In the genomic region with DNA sequence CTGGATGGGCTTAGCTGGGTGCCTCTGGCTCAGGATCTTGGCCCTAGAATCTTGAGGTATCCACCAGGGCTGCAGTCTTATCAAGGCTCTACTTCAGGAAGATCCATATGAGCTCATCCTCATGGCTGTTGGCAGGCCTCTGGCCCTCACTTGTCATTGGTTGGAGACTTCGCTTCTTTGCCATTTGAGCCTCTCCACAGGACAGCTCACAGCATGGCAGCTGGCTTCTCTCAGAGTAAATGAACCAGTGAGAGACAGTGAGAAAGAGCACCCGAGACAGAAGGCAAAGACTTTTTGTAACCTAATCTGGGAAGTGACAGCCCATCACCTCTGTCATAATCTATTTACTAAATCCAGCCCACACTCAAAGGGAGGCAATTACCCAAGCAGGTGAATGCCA, we compare ENCODE assay signal across 1 cellular context.
TF ChIP-seq lines count a peak whose summit lies in the region.

No MANE protein-coding gene starts in this region.

TF ChIP-seq in WTC11, 78 proteins besides CTCF, POLR2A, EP300 and RAD21 (continued from another document):
- TF ChIP-seq, protein P1, sequence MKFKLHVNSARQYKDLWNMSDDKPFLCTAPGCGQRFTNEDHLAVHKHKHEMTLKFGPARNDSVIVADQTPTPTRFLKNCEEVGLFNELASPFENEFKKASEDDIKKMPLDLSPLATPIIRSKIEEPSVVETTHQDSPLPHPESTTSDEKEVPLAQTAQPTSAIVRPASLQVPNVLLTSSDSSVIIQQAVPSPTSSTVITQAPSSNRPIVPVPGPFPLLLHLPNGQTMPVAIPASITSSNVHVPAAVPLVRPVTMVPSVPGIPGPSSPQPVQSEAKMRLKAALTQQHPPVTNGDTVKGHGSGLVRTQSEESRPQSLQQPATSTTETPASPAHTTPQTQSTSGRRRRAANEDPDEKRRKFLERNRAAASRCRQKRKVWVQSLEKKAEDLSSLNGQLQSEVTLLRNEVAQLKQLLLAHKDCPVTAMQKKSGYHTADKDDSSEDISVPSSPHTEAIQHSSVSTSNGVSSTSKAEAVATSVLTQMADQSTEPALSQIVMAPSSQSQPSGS (CRISPR knock-in tag; IDR thresholded peaks at IDR 0.05; ENCODE audit: borderline replicate concordance, low read depth): no peak
- TF ChIP-seq GRHL2 (CRISPR knock-in tag; IDR thresholded peaks at IDR 0.05; ENCODE audit: insufficient replicate concordance, severe bottlenecking): no peak
- TF ChIP-seq, protein P2, sequence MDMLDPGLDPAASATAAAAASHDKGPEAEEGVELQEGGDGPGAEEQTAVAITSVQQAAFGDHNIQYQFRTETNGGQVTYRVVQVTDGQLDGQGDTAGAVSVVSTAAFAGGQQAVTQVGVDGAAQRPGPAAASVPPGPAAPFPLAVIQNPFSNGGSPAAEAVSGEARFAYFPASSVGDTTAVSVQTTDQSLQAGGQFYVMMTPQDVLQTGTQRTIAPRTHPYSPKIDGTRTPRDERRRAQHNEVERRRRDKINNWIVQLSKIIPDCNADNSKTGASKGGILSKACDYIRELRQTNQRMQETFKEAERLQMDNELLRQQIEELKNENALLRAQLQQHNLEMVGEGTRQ (CRISPR knock-in tag; IDR thresholded peaks at IDR 0.05): no peak
- TF ChIP-seq, protein P3, sequence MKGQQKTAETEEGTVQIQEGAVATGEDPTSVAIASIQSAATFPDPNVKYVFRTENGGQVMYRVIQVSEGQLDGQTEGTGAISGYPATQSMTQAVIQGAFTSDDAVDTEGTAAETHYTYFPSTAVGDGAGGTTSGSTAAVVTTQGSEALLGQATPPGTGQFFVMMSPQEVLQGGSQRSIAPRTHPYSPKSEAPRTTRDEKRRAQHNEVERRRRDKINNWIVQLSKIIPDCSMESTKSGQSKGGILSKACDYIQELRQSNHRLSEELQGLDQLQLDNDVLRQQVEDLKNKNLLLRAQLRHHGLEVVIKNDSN (CRISPR knock-in tag; IDR thresholded peaks at IDR 0.05): no peak
TF ChIP-seq in WTC11: peak in this region for 0.
